Comparison of ENCODE assay signal across 24 cellular contexts in genomic region chr18:32315881-32316280, GRCh38.
"Had no signal": no experiment of that assay in that cellular context is flagged by ENCODE, and none has a peak within 500 bp of the region (broad histone marks: within the 10 kb centered on the region; RNA-seq: fewer than 3 reads in every experiment).

No MANE protein-coding gene starts in this region.

- H3K27me3 ChIP-seq: esophagus muscularis mucosa, gastroesophageal sphincter, hepatocyte, uterus had no signal

- H3K36me3 ChIP-seq: esophagus muscularis mucosa, gastroesophageal sphincter, thoracic aorta, uterus had no signal

- H3K4me1 ChIP-seq: uterus had no signal

- ATAC-seq: activated T-cell treated with anti-CD3 and anti-CD28 coated beads, Interleukin-2, amount 50 U/mL, for 4 hours; activated T-helper 17 cell treated with anti-CD3 and anti-CD28 coated beads, Interleukin-2, amount 50 U/mL, for 72 hours; gastroesophageal sphincter; left colon; sciatic nerve; stimulated activated effector memory CD8-positive, alpha-beta T cell treated with anti-CD3 and anti-CD28 coated beads, Interleukin-12 subunit alpha, Interleukin-12 subunit beta, amount 100 ng/mL, for 72 hours; T-helper 17 cell had no signal

- H3K4me2 ChIP-seq: hepatocyte had no signal

- H3K4me3 ChIP-seq: esophagus muscularis mucosa, gastroesophageal sphincter, hepatocyte, thoracic aorta, uterus had no signal

- H3K9me3 ChIP-seq: esophagus muscularis mucosa, gastroesophageal sphincter, thoracic aorta, uterus had no signal

- H3K79me2 ChIP-seq: hepatocyte had no signal

- H2AFZ ChIP-seq: hepatocyte had no signal

- H3K27ac ChIP-seq: gastroesophageal sphincter, hepatocyte, thoracic aorta, uterus had no signal

- DNase-seq: activated CD4-positive, alpha-beta memory T cell treated with anti-CD3 and anti-CD28 coated beads, Interleukin-2, amount 10 ng/mL, durations not matched to agents 7 days and 5 days; activated CD4-positive, alpha-beta T cell treated with anti-CD3 and anti-CD28 coated beads for 1 hour; activated CD4-positive, alpha-beta T cell treated with anti-CD3 and anti-CD28 coated beads, Interleukin-2, amount 10 ng/mL, durations not matched to agents 7 days and 5 days; activated gamma-delta T cell treated with Interleukin-2 at 50 U/mL for 16 hours; activated naive CD4-positive, alpha-beta T cell treated with anti-CD3 and anti-CD28 coated beads, Interleukin-2, amount 50 U/mL, for 16 hours; activated T-cell treated with anti-CD3 and anti-CD28 coated beads, Interleukin-2, amount 50 U/mL, for 4 hours; amygdala; cortex of kidney; kidney; left colon; mammary epithelial cell; small intestine; stimulated activated CD4-positive, alpha-beta T cell treated with anti-CD3 and anti-CD28 coated beads, Interleukin-4, amount 100 ng/mL, for 24 hours; T-helper 17 cell; T1000; trophoblast cell; uterus had no signal
